1 cellular context compared by ENCODE assay signal in genomic region chr16:31496670-31497069, GRCh38.
TF ChIP-seq lines count a peak whose summit lies in the region.

No MANE protein-coding gene starts in this region.

TF ChIP-seq in K562, 482 proteins besides CTCF, POLR2A, EP300 and RAD21:
- TF ChIP-seq ZHX1 (conservative IDR thresholded peaks at IDR 0.05; ENCODE audit: low read length) (no peak), ZNF655 (CRISPR knock-in tag; IDR thresholded peaks at IDR 0.05) (no peak), ZNF592 (IDR thresholded peaks at IDR 0.05) (no peak), ZNF695 (CRISPR knock-in tag; IDR thresholded peaks at IDR 0.05) (no peak), POLR2G (IDR thresholded peaks at IDR 0.05; ENCODE audit: low read depth, low read length) (0 out of 2 replicates have a peak, but pooled peaks have one; percentile 29), RBFOX2 (IDR thresholded peaks at IDR 0.05; ENCODE audit: low read depth, low read length) (0 out of 2 replicates have a peak, but pooled peaks have one; percentile 34), MIER1 (IDR thresholded peaks at IDR 0.05; ENCODE audit: low read depth) (no peak), NCOA1 (IDR thresholded peaks at IDR 0.05; ENCODE audit: low read depth) (no peak)
